In the genomic region with DNA sequence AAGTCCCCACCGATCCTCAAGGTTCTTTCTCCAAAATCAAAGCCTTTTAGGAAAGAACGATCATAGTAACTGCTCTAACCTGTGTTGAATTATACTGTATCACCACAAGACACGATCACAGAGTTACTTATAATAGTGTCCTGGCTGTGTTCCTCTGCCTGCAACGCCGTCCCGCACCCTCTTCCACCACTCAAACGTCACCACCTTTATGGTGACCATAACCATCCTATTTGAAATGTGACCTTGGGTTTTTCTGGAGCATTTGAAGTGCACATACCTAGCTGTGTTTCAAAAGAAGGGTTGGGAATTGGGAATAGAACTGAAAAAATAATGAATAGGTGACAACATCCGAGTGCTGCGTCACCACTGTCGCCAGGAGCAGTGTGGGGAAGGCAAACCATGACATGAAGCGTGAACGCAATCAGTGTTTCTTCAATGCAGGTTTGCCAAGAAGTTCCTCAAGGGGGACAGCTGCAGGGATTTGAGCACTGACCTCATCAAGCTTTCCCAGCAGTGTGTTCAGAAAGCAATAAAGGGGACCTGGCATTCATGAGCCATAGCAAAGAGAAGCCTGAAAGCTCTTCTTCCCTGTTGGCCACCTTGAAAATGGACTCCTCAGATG, we compare ENCODE assay signal across 8 cellular contexts. TPM values are rescaled to one million over a fixed set of nuclear protein-coding genes. Genes with fewer than 3 reads are reported as not detected.
DNase-seq lines count a peak whose midpoint lies in the region; ATAC-seq and TF ChIP-seq lines count a peak whose summit lies in the region.

No MANE protein-coding gene starts in this region.

- WGBS in gastroesophageal sphincter (ENCODE audit: low coverage in 1 of 2), 2 donors = 72 to 77% methylated on average over 3 to 12 of the region's 12 CpGs

- H3K27ac ChIP-seq in gastroesophageal sphincter (peak overlapping the region; percentile 26 to 94 (median 94)), skin epidermis (peak overlapping the region in 14 of 21 experiments; percentile 52 to 95 (median 90))

- H3K36me3 Mint-ChIP-seq in T-helper 17 cell (ENCODE audit: low read depth) = peaks cover 13% of the 10 kb centered on the region

- peaks cover 0 to 29% (median 12%) of the 10 kb centered on the region in 3 donors for H3K4me1 ChIP-seq in gastroesophageal sphincter

- no peak for TF ChIP-seq EP300 in gastroesophageal sphincter (IDR thresholded peaks at IDR 0.05)

- H3K36me3 ChIP-seq in gastroesophageal sphincter = peaks cover 3 to 60% of the 10 kb centered on the region in 2 donors

- no peaks in the 10 kb centered on the region for H3K27me3 Mint-ChIP-seq in T-helper 17 cell

- peak overlapping the region; percentile 66 for H3K27ac Mint-ChIP-seq in T-helper 17 cell

- peak overlapping the region; percentile 98 for H3K4me3 ChIP-seq in HFF-Myc (replicated peaks; ENCODE audit: low read depth, low read length)
- H3K4me3 ChIP-seq in gastroesophageal sphincter = peak overlapping the region; percentile 57 to 87
- peak overlapping the region; percentile 72 to 100 (median 79) for H3K4me3 ChIP-seq in skin epidermis

- no peaks in the 10 kb centered on the region for H3K27me3 ChIP-seq in gastroesophageal sphincter

- DNase-seq in HFF-Myc (ENCODE audit: extremely low read depth, low read depth) = no peak
- no peak for DNase-seq in T-helper 17 cell
- DNase-seq in cerebellar cortex (ENCODE audit: low spot score) = no peak
- DNase-seq in NCI-H146 (lab: John Stamatoyannopoulos, UW) = no peak
- no peak for DNase-seq in DMS153 treated with DMSO at 0.1 percent for 48 hours (lab: John Stamatoyannopoulos, UW; ENCODE audit: unreplicated experiment)

- ATAC-seq in T-helper 17 cell (no peak), gastroesophageal sphincter (no peak), HG03469 (IDR thresholded peaks at IDR 0.05; ENCODE audit: unreplicated experiment) (no peak)

- H3K4me3 Mint-ChIP-seq in T-helper 17 cell = peak overlapping the region; percentile 99

- TF ChIP-seq CTCF in HFF-Myc (IDR thresholded peaks at IDR 0.05; ENCODE audit: low read depth, low read length, missing control alignments) (no peak), gastroesophageal sphincter (IDR thresholded peaks at IDR 0.05) (no peak)

- H3K9me3 ChIP-seq in T-helper 17 cell (ENCODE audit: control insufficient read depth, low read length, poor library complexity, severe bottlenecking) (no peaks in the 10 kb centered on the region), gastroesophageal sphincter (no peaks in the 10 kb centered on the region)

- peaks cover 10% of the 10 kb centered on the region for H3K4me1 Mint-ChIP-seq in T-helper 17 cell

- TF ChIP-seq POLR2A in gastroesophageal sphincter (IDR thresholded peaks at IDR 0.05) = no peak

RNA-seq across cellular contexts. Expression of a gene that starts 0.8 kb away (rescaled TPM):
- total RNA-seq in T-helper 17 cell (10 to 100 TPM; 28.0 to 36.3 TPM), gastroesophageal sphincter (10 to 100 TPM; 56.1 to 75.5 (median 64.5) TPM)

RNA-seq across cellular contexts. Expression of a gene that starts 17.0 kb away (rescaled TPM):
- 100 to 1,000 TPM; 166 to 206 TPM for total RNA-seq in T-helper 17 cell
- total RNA-seq in gastroesophageal sphincter = 10 to 100 TPM; 22.5 to 39.5 (median 27.7) TPM

RNA-seq across cellular contexts. Expression of a gene that starts 26.2 kb away (rescaled TPM):
- 10 to 100 TPM; 10.5 to 12.9 TPM for total RNA-seq in T-helper 17 cell
- total RNA-seq in gastroesophageal sphincter = 10 to 100 TPM; 13.8 to 30.6 (median 19.9) TPM

Comparison
In these comparisons a context has a peak if more than half of its experiments do, and no peak if none do; other contexts are left out.
1. RNA of a gene that starts 17.0 kb away (total RNA-seq): 166 to 206 TPM in T-helper 17 cell; 22.5 to 39.5 TPM in gastroesophageal sphincter; every median in the first group is over 4 times any median in the second.
2. Peak in every context shown above with its lines, with median percentiles within 50 percentile points of each other: H3K4me3 ChIP-seq.